Comparison of ENCODE assay signal across 15 cellular contexts in genomic region chr3:128430276-128430675, GRCh38. TPM values are rescaled to one million over a fixed set of nuclear protein-coding genes. Genes with fewer than 3 reads are reported as not detected.
A peak's percentile ranks its signal among the peaks of the same experiment; 100 is the strongest.
DNase-seq lines count a peak whose midpoint lies in the region; ATAC-seq and TF ChIP-seq lines count a peak whose summit lies in the region.
"Had no signal": no experiment of that assay in that cellular context is flagged by ENCODE, and none has a peak within 500 bp of the region (broad histone marks: within the 10 kb centered on the region; RNA-seq: fewer than 3 reads in every experiment).

No MANE protein-coding gene starts in this region.

- no peak overlapping the region for H3K14ac ChIP-seq in trophoblast cell (ENCODE audit: low read length)

- H2AK5ac ChIP-seq in trophoblast cell (ENCODE audit: low read length), result peak overlapping the region; percentile 45

- peaks cover 5% of the 10 kb centered on the region for H3K79me2 ChIP-seq in trophoblast cell (ENCODE audit: control insufficient read depth, insufficient read depth, low read length, poor library complexity)

- H3K27ac Mint-ChIP-seq in glutamatergic neuron (ENCODE audit: unreplicated experiment), result no peak overlapping the region
- H3K27ac Mint-ChIP-seq: CD4-positive, CD25-positive, alpha-beta regulatory T cell; H9 had no signal

- H3K9me3 Mint-ChIP-seq in glutamatergic neuron (ENCODE audit: unreplicated experiment), result peaks cover 13% of the 10 kb centered on the region
- H3K9me3 Mint-ChIP-seq: H9 had no signal

- no CpG with 5 or more reads among the region's 9 CpGs for WGBS in trophoblast cell (ENCODE audit: extremely low coverage, insufficient coverage, insufficient read length)

- no peak overlapping the region for H3K27ac ChIP-seq in HEK293 (ENCODE audit: extremely low read depth, low read depth, low read length)
- no peak overlapping the region for H3K27ac ChIP-seq in trophoblast cell (ENCODE audit: low read depth, low read length)
- H3K27ac ChIP-seq: BLaER1 treated with 17β-estradiol and CSF1 and Interleukin-3, amounts not matched to agents 10 nM and 100 nM; GM23248 had no signal

- no peak overlapping the region for H4K8ac ChIP-seq in trophoblast cell (ENCODE audit: low read depth, low read length)

- no peak overlapping the region for H3K4me3 Mint-ChIP-seq in glutamatergic neuron (ENCODE audit: unreplicated experiment)
- H3K4me3 Mint-ChIP-seq: CD4-positive, CD25-positive, alpha-beta regulatory T cell had no signal

- no peak overlapping the region for H3K4me3 ChIP-seq in HEK293 (ENCODE audit: low read depth, low read length)
- no peak overlapping the region for H3K4me3 ChIP-seq in NT2/D1 (ENCODE audit: insufficient read length, low read depth)
- H3K4me3 ChIP-seq in trophoblast cell (ENCODE audit: low read depth, low read length), result no peak overlapping the region
- H3K4me3 ChIP-seq: BLaER1 treated with 17β-estradiol and CSF1 and Interleukin-3, amounts not matched to agents 10 nM and 100 nM; GM12878; GM23248 had no signal

- no peak overlapping the region for H3K4ac ChIP-seq in trophoblast cell (ENCODE audit: low read depth, low read length)

- no peak overlapping the region for H3K4me2 ChIP-seq in trophoblast cell (ENCODE audit: low read length)
- H3K4me2 ChIP-seq: BLaER1 treated with 17β-estradiol and CSF1 and Interleukin-3, amounts not matched to agents 10 nM and 100 nM had no signal

- POLR2A ChIA-PET in HEK293 (lab: Yijun Ruan, JAX), result no interaction called here

- peak overlapping the region; percentile 52 for H4K91ac ChIP-seq in trophoblast cell (ENCODE audit: low read depth, low read length)

- H3K4me1 Mint-ChIP-seq in glutamatergic neuron (ENCODE audit: low read depth, unreplicated experiment), result peaks cover 16% of the 10 kb centered on the region

- TF ChIP-seq CTCF in HEK293 (tag by site-specific recombination; IDR thresholded peaks at IDR 0.05) (no peak), glutamatergic neuron (IDR thresholded peaks at IDR 0.05; ENCODE audit: partially characterized antibody, unreplicated experiment) (no peak)

- H4K12ac ChIP-seq in trophoblast cell (ENCODE audit: low read depth, low read length), result no peak overlapping the region

- H3K9me3 ChIP-seq in HEK293 (ENCODE audit: control insufficient read depth, insufficient read depth, low read depth, low read length), result no peaks in the 10 kb centered on the region
- H3K9me3 ChIP-seq in NT2/D1 (ENCODE audit: insufficient read depth, low read length), result no peaks in the 10 kb centered on the region
- H3K9me3 ChIP-seq in trophoblast cell (ENCODE audit: insufficient read depth, low read depth, low read length), result no peaks in the 10 kb centered on the region
- H3K9me3 ChIP-seq: BLaER1 treated with 17β-estradiol and CSF1 and Interleukin-3, amounts not matched to agents 10 nM and 100 nM had no signal

- peak overlapping the region; percentile 33 for H3K9ac ChIP-seq in NT2/D1 (ENCODE audit: insufficient read length, low read depth)
- H3K9ac ChIP-seq in trophoblast cell (ENCODE audit: low read length), result no peak overlapping the region
- H3K9ac ChIP-seq: BLaER1 treated with 17β-estradiol and CSF1 and Interleukin-3, amounts not matched to agents 10 nM and 100 nM; GM23248 had no signal

- H3K23ac ChIP-seq in trophoblast cell (ENCODE audit: low read length), result no peak overlapping the region

- H3K36me3 ChIP-seq in HEK293 (ENCODE audit: control insufficient read depth in 2 of 2, insufficient read depth in 1 of 2, low read length in 2 of 2) (no peaks in the 10 kb centered on the region), NT2/D1 (ENCODE audit: insufficient read depth, insufficient read length, low read length) (no peaks in the 10 kb centered on the region), trophoblast cell (ENCODE audit: control insufficient read depth in 1 of 2, insufficient read depth in 2 of 2, low read length in 2 of 2) (no peaks in the 10 kb centered on the region)
- H3K36me3 ChIP-seq: BLaER1 treated with 17β-estradiol and CSF1 and Interleukin-3, amounts not matched to agents 10 nM and 100 nM had no signal

- peaks cover 67% of the 10 kb centered on the region for H3K27me3 ChIP-seq in NT2/D1 (ENCODE audit: insufficient read depth, insufficient read length)
- H3K27me3 ChIP-seq in trophoblast cell (ENCODE audit: insufficient read depth, low read length), result no peaks in the 10 kb centered on the region

- peaks cover 9% of the 10 kb centered on the region for H3K27me3 Mint-ChIP-seq in glutamatergic neuron (ENCODE audit: unreplicated experiment)

- no peaks in the 10 kb centered on the region for H3K4me1 ChIP-seq in HEK293 (ENCODE audit: control insufficient read depth, insufficient read depth, low read length)
- peaks cover 45% of the 10 kb centered on the region for H3K4me1 ChIP-seq in NT2/D1 (ENCODE audit: insufficient read depth, insufficient read length)
- peaks cover 30 to 42% of the 10 kb centered on the region in 2 experiments for H3K4me1 ChIP-seq in trophoblast cell (ENCODE audit: control insufficient read depth in 1 of 2, insufficient read depth in 2 of 2, low read length in 2 of 2)

- H2AFZ ChIP-seq in trophoblast cell (ENCODE audit: insufficient read depth, low read length, poor library complexity), result no peak overlapping the region
- H2AFZ ChIP-seq: GM23248 had no signal

- H2BK12ac ChIP-seq in trophoblast cell (ENCODE audit: low read length), result no peak overlapping the region

- peaks cover 37% of the 10 kb centered on the region for H3K79me1 ChIP-seq in trophoblast cell (ENCODE audit: low read length)

- no peak overlapping the region for H2BK120ac ChIP-seq in trophoblast cell (ENCODE audit: insufficient read depth, low read length, poor library complexity)

- ATAC-seq in GM18511 (IDR thresholded peaks at IDR 0.05; ENCODE audit: unreplicated experiment) (no peak), HG03469 (IDR thresholded peaks at IDR 0.05; ENCODE audit: unreplicated experiment) (no peak)
- ATAC-seq: GM12878 had no signal

- no peak overlapping the region for H2BK5ac ChIP-seq in trophoblast cell (ENCODE audit: low read depth, low read length, poor library complexity)

- CTCF ChIA-PET in HEK293 (lab: Yijun Ruan, JAX), result no interaction called here

- H3K36me3 Mint-ChIP-seq in glutamatergic neuron (ENCODE audit: unreplicated experiment), result no peaks in the 10 kb centered on the region

- DNase-seq in NT2/D1 (ENCODE audit: low read depth, low spot score), result no peak
- peak; percentile 21 for DNase-seq in glutamatergic neuron
- DNase-seq in trophoblast cell, result no peak
- DNase-seq in effector CD8-positive, alpha-beta T cell (lab: John Stamatoyannopoulos, UW), result no peak
- DNase-seq: Calu3; CD4-positive, CD25-positive, alpha-beta regulatory T cell; DMS 273 treated with DMSO at 0.1 percent for 48 hours; GM23248; H9 had no signal

- H3K18ac ChIP-seq in trophoblast cell (ENCODE audit: low read length), result no peak overlapping the region

TF ChIP-seq in HEK293, 187 proteins besides CTCF, POLR2A, EP300 and RAD21:
- TF ChIP-seq ZIC2 (tag by site-specific recombination; IDR thresholded peaks at IDR 0.05), result peak; percentile 58
- no peak for TF ChIP-seq ZSCAN30 (tag by site-specific recombination; IDR thresholded peaks at IDR 0.05)
- TF ChIP-seq FEZF1 (tag by site-specific recombination; IDR thresholded peaks at IDR 0.05), result no peak

RNA-seq across cellular contexts. Expression of gene DNAJB8, which starts 36.4 kb away (rescaled TPM):
- not detected for total RNA-seq in glutamatergic neuron (ENCODE audit: unreplicated experiment)
- polyA plus RNA-seq in trophoblast cell (2013), result not detected in 2 replicates
- total RNA-seq: Calu3; CD4-positive, CD25-positive, alpha-beta regulatory T cell; Daoy; GM12878; GM23248; H9 had no signal
- polyA plus RNA-seq: CD4-positive, CD25-positive, alpha-beta regulatory T cell; GM12878; GM23248 had no signal
